In genomic region chr12:27780612-27781408, GRCh38 we compare ENCODE assay signal across 1 cellular context.
TF ChIP-seq lines count a peak whose summit lies in the region.

No MANE protein-coding gene starts in this region.

TF ChIP-seq in HEK293, 187 proteins besides CTCF, POLR2A, EP300 and RAD21 (continued from another document and continues in another):
- TF ChIP-seq ZNF280D (tag by site-specific recombination; IDR thresholded peaks at IDR 0.05): no peak
- TF ChIP-seq ZSCAN4 (tag by site-specific recombination; IDR thresholded peaks at IDR 0.05): no peak
- TF ChIP-seq BCL11A (tag by site-specific recombination; IDR thresholded peaks at IDR 0.05; ENCODE audit: low read depth): no peak
- no peak for TF ChIP-seq ZBTB10 (tag by site-specific recombination; IDR thresholded peaks at IDR 0.05)
- TF ChIP-seq ZBTB6 (tag by site-specific recombination; IDR thresholded peaks at IDR 0.05): peak; percentile 73
- no peak; the same call in 1 of the 2 replicates for TF ChIP-seq PATZ1 (tag by site-specific recombination; IDR thresholded peaks at IDR 0.05)
- no peak for TF ChIP-seq ZNF426 (tag by site-specific recombination; IDR thresholded peaks at IDR 0.05)
- no peak; the same call in none of the 2 replicates for TF ChIP-seq ZBTB48 (tag by site-specific recombination; IDR thresholded peaks at IDR 0.05)
- no peak for TF ChIP-seq ZNF362 (tag by site-specific recombination; IDR thresholded peaks at IDR 0.05)
- TF ChIP-seq ZNF549 (tag by site-specific recombination; IDR thresholded peaks at IDR 0.05): no peak
- TF ChIP-seq ZSCAN30 (tag by site-specific recombination; IDR thresholded peaks at IDR 0.05): no peak; the same call in 1 of the 2 replicates
- 0 out of 2 replicates have a peak, but pooled peaks have one; percentile 39 for TF ChIP-seq ZNF501 (tag by site-specific recombination; IDR thresholded peaks at IDR 0.05)
- 0 out of 2 replicates have a peak, but pooled peaks have one; percentile 7 for TF ChIP-seq ZNF423 (tag by site-specific recombination; IDR thresholded peaks at IDR 0.05)
- TF ChIP-seq KLF17 (tag by site-specific recombination; IDR thresholded peaks at IDR 0.05): peak; percentile 48
- TF ChIP-seq KLF8 (tag by site-specific recombination; IDR thresholded peaks at IDR 0.05): 0 out of 2 replicates have a peak, but pooled peaks have one; percentile 13
- TF ChIP-seq ZNF138 (tag by site-specific recombination; IDR thresholded peaks at IDR 0.05; ENCODE audit: borderline replicate concordance): no peak
- TF ChIP-seq ZSCAN18 (tag by site-specific recombination; IDR thresholded peaks at IDR 0.05): no peak
- TF ChIP-seq HOXA7 (CRISPR knock-in tag; IDR thresholded peaks at IDR 0.05; ENCODE audit: borderline replicate concordance): no peak
- no peak for TF ChIP-seq ZSCAN5A (tag by site-specific recombination; IDR thresholded peaks at IDR 0.05)
- no peak for TF ChIP-seq ZNF350 (tag by site-specific recombination; IDR thresholded peaks at IDR 0.05)
- peak; percentile 81 for TF ChIP-seq ZNF335 (tag by site-specific recombination; conservative IDR thresholded peaks at IDR 0.05)
- no peak for TF ChIP-seq ELK4 (IDR thresholded peaks at IDR 0.05; ENCODE audit: borderline replicate concordance, low read depth, low read length)
- no peak for TF ChIP-seq ZBTB1 (tag by site-specific recombination; IDR thresholded peaks at IDR 0.05)
- TF ChIP-seq SETDB1 (IDR thresholded peaks at IDR 0.05; ENCODE audit: insufficient read length, low read length): no peak
- no peak for TF ChIP-seq IKZF3 (tag by site-specific recombination; IDR thresholded peaks at IDR 0.05)
- TF ChIP-seq ZFP3 (tag by site-specific recombination; IDR thresholded peaks at IDR 0.05; ENCODE audit: low read depth): no peak
- no peak for TF ChIP-seq SALL2 (tag by site-specific recombination; IDR thresholded peaks at IDR 0.05; ENCODE audit: borderline replicate concordance)
- no peak; the same call in 1 of the 2 replicates for TF ChIP-seq ZNF692 (tag by site-specific recombination; IDR thresholded peaks at IDR 0.05)
- TF ChIP-seq ZNF214 (tag by site-specific recombination; IDR thresholded peaks at IDR 0.05; ENCODE audit: borderline replicate concordance): no peak
- no peak for TF ChIP-seq ZNF416 (tag by site-specific recombination; IDR thresholded peaks at IDR 0.05)
- no peak for TF ChIP-seq ZNF404 (tag by site-specific recombination; IDR thresholded peaks at IDR 0.05)
- TF ChIP-seq ZNF777 (tag by site-specific recombination; IDR thresholded peaks at IDR 0.05; ENCODE audit: borderline replicate concordance): 0 out of 2 replicates have a peak, but pooled peaks have one; percentile 26
- peak; percentile 60; the same call in 1 of the 2 replicates for TF ChIP-seq REST (tag by site-specific recombination; IDR thresholded peaks at IDR 0.05)
